In the genomic region with DNA sequence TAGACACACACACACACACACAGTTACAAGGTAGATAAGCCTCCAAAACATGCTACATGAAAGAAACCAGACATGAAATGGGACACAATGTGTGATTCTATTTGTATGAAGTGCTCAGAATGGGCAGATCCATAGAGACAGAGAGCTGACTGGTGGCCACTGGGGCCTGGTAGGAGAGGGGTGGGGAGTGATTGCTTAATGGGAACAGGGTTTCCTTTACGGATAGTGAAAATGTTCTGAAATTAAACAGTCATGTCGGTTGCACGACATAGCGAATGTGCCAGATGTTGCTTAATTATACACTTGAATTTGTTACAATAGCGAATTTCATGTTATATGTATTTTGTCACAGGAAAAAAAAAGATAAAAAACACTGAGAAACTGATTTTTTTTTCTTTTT, we compare ENCODE assay signal across 16 cellular contexts.
DNase-seq lines count a peak whose midpoint lies in the region; ATAC-seq, FAIRE-seq and TF ChIP-seq lines count a peak whose summit lies in the region.
"Had no signal": no experiment of that assay in that cellular context is flagged by ENCODE, and none has a peak within 500 bp of the region (broad histone marks: within the 10 kb centered on the region; RNA-seq: fewer than 3 reads in every experiment).

No MANE protein-coding gene starts in this region.

- H3K27me3 Mint-ChIP-seq in dendritic cell treated with granulocyte-macrophage colony-stimulating factor and Interleukin-4, amounts not matched to agents 40 ng/mL and 50 ng/mL, for 4 days, result no peaks in the 10 kb centered on the region

- no peak for TF ChIP-seq POLR2A in GM12891 (IDR thresholded peaks at IDR 0.05; ENCODE audit: low read depth, low read length)

- FAIRE-seq in GM12891 (lab: Jason Lieb, UNC), result no peak
- FAIRE-seq: G401.6, GM12878, H1 had no signal

- peaks cover 86% of the 10 kb centered on the region for H3K4me1 Mint-ChIP-seq in dendritic cell treated with granulocyte-macrophage colony-stimulating factor and Interleukin-4, amounts not matched to agents 40 ng/mL and 50 ng/mL, for 4 days (ENCODE audit: low read depth)

- DNase-seq in SIG-M5 treated with dmso at 0.1 percent for 504 hours (lab: John Stamatoyannopoulos, UW; ENCODE audit: unreplicated experiment) (peak; percentile 58), SIG-M5 (lab: John Stamatoyannopoulos, UW) (no peak), NOMO-1 treated with DMSO at 0.1 percent for 48 hours (lab: John Stamatoyannopoulos, UW; ENCODE audit: unreplicated experiment) (peak; percentile 94), Kasumi-1 (lab: John Stamatoyannopoulos, UW) (no peak), GM19238 (ENCODE audit: insufficient read length, low spot score) (no peak), GM12891 (ENCODE audit: insufficient read length, low spot score) (no peak)
- DNase-seq: KG1, NCI-H1105 treated with DMSO at 0.1 percent for 48 hours, NCI-H187, NCI-H446, PC-9 had no signal

- H3K9me3 Mint-ChIP-seq in dendritic cell treated with granulocyte-macrophage colony-stimulating factor and Interleukin-4, amounts not matched to agents 40 ng/mL and 50 ng/mL, for 4 days, result no peaks in the 10 kb centered on the region

- H3K36me3 Mint-ChIP-seq in dendritic cell treated with granulocyte-macrophage colony-stimulating factor and Interleukin-4, amounts not matched to agents 40 ng/mL and 50 ng/mL, for 4 days (ENCODE audit: low read depth), result peaks cover 11% of the 10 kb centered on the region

- ATAC-seq in GM18502 (IDR thresholded peaks at IDR 0.05; ENCODE audit: poor library complexity, unreplicated experiment), result no peak

- H3K4me3 Mint-ChIP-seq in dendritic cell treated with granulocyte-macrophage colony-stimulating factor and Interleukin-4, amounts not matched to agents 40 ng/mL and 50 ng/mL, for 4 days, result no peak overlapping the region

- intact Hi-C loops in dendritic cell treated with granulocyte-macrophage colony-stimulating factor and Interleukin-4, amounts not matched to agents 40 ng/mL and 50 ng/mL, for 4 days (cut with micrococcal nuclease), result no loop called here

- H3K27ac Mint-ChIP-seq in dendritic cell treated with granulocyte-macrophage colony-stimulating factor and Interleukin-4, amounts not matched to agents 40 ng/mL and 50 ng/mL, for 4 days, result peak overlapping the region; percentile 43

TF ChIP-seq in GM12891, 5 proteins besides CTCF, POLR2A, EP300 and RAD21:
- TF ChIP-seq POLR2AphosphoS5 (IDR thresholded peaks at IDR 0.05; ENCODE audit: low read depth, low read length) (no peak), PAX5 (IDR thresholded peaks at IDR 0.05; ENCODE audit: insufficient read depth, low read length, severe bottlenecking) (no peak), SPI1 (IDR thresholded peaks at IDR 0.05; ENCODE audit: low read depth, low read length) (no peak), POU2F2 (IDR thresholded peaks at IDR 0.05; ENCODE audit: low read depth, low read length) (no peak), TAF1 (IDR thresholded peaks at IDR 0.05; ENCODE audit: low read depth, low read length) (no peak)

Comparison
In these comparisons a context has a peak if more than half of its experiments do, and no peak if none do; other contexts are left out.
1. DNase-seq: peak in SIG-M5 treated with dmso at 0.1 percent for 504 hours (single experiment) and NOMO-1 treated with DMSO at 0.1 percent for 48 hours (single experiment); none in SIG-M5 (single experiment), Kasumi-1 (0 of 2), GM19238 (single experiment) and GM12891 (single experiment).